Comparison of ENCODE assay signal across 1 cellular context in the genomic region with DNA sequence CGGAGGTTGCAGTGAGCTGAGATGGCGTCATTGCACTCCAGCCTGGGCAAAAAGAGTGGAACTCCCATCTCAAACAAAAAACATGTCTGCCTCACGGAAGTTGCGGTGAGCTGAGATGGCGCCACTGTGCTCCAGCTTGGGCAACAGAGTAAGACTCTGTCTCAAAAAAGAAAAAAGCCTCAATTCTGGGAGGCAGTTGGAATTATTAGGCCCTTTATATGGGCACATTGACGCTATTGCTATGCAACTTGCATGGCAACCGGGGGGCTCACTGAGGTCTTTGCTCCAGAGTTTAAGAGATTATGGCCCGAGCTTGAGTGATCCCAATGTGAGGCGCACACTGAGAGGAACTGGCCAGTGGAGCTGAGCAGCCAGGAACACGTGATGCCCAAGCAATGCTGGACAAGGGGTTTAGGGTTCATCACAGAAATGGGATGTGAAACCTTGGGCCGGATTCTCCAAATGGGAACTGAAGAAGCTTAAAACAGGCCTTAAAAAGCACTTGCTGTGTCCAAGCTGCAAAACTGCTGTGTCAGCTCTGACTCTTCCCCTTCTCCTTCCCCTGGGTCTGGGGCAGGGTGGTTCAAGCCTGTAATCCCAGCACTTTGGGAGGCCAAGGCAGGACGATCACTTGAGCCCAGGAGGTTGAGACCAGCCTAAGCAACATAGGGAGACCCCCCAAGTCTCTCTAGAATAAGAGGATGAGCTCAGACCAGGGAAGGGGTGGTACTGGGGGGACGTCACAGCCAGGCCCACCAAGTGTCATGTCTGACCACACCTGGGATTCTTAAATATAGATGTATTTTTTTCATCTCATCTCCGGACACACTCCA.
TF ChIP-seq lines count a peak whose summit lies in the region.

No MANE protein-coding gene starts in this region.

TF ChIP-seq in K562, 482 proteins besides CTCF, POLR2A, EP300 and RAD21 (continued from another document and continues in another):
- TF ChIP-seq, protein P1, sequence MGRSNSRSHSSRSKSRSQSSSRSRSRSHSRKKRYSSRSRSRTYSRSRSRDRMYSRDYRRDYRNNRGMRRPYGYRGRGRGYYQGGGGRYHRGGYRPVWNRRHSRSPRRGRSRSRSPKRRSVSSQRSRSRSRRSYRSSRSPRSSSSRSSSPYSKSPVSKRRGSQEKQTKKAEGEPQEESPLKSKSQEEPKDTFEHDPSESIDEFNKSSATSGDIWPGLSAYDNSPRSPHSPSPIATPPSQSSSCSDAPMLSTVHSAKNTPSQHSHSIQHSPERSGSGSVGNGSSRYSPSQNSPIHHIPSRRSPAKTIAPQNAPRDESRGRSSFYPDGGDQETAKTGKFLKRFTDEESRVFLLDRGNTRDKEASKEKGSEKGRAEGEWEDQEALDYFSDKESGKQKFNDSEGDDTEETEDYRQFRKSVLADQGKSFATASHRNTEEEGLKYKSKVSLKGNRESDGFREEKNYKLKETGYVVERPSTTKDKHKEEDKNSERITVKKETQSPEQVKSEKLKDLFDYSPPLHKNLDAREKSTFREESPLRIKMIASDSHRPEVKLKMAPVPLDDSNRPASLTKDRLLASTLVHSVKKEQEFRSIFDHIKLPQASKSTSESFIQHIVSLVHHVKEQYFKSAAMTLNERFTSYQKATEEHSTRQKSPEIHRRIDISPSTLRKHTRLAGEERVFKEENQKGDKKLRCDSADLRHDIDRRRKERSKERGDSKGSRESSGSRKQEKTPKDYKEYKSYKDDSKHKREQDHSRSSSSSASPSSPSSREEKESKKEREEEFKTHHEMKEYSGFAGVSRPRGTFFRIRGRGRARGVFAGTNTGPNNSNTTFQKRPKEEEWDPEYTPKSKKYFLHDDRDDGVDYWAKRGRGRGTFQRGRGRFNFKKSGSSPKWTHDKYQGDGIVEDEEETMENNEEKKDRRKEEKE (IDR thresholded peaks at IDR 0.05; ENCODE audit: borderline replicate concordance in 1 of 2, control insufficient read depth in 1 of 2, low read depth in 2 of 2, low read length in 1 of 2): peak; percentile 20 to 76; a peak in 2 of 4 replicates
- TF ChIP-seq XRCC4 (IDR thresholded peaks at IDR 0.05; ENCODE audit: extremely low read depth, insufficient read depth, insufficient read length): no peak
- TF ChIP-seq ELF1 (tag; IDR thresholded peaks at IDR 0.05): peak; percentile 62; the same call in 1 of the 2 replicates
- TF ChIP-seq, protein P2, sequence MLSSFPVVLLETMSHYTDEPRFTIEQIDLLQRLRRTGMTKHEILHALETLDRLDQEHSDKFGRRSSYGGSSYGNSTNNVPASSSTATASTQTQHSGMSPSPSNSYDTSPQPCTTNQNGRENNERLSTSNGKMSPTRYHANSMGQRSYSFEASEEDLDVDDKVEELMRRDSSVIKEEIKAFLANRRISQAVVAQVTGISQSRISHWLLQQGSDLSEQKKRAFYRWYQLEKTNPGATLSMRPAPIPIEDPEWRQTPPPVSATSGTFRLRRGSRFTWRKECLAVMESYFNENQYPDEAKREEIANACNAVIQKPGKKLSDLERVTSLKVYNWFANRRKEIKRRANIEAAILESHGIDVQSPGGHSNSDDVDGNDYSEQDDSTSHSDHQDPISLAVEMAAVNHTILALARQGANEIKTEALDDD (IDR thresholded peaks at IDR 0.05): no peak
- TF ChIP-seq, protein P3, sequence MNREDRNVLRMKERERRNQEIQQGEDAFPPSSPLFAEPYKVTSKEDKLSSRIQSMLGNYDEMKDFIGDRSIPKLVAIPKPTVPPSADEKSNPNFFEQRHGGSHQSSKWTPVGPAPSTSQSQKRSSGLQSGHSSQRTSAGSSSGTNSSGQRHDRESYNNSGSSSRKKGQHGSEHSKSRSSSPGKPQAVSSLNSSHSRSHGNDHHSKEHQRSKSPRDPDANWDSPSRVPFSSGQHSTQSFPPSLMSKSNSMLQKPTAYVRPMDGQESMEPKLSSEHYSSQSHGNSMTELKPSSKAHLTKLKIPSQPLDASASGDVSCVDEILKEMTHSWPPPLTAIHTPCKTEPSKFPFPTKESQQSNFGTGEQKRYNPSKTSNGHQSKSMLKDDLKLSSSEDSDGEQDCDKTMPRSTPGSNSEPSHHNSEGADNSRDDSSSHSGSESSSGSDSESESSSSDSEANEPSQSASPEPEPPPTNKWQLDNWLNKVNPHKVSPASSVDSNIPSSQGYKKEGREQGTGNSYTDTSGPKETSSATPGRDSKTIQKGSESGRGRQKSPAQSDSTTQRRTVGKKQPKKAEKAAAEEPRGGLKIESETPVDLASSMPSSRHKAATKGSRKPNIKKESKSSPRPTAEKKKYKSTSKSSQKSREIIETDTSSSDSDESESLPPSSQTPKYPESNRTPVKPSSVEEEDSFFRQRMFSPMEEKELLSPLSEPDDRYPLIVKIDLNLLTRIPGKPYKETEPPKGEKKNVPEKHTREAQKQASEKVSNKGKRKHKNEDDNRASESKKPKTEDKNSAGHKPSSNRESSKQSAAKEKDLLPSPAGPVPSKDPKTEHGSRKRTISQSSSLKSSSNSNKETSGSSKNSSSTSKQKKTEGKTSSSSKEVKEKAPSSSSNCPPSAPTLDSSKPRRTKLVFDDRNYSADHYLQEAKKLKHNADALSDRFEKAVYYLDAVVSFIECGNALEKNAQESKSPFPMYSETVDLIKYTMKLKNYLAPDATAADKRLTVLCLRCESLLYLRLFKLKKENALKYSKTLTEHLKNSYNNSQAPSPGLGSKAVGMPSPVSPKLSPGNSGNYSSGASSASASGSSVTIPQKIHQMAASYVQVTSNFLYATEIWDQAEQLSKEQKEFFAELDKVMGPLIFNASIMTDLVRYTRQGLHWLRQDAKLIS (CRISPR knock-in tag; IDR thresholded peaks at IDR 0.05): peak; percentile 64; the same call in 1 of the 2 replicates
- TF ChIP-seq FOXK2 (conservative IDR thresholded peaks at IDR 0.05 in 1 of 2, IDR thresholded peaks at IDR 0.05 in 1 of 2; ENCODE audit: low read depth in 2 of 2): no peak
- TF ChIP-seq, protein P4, sequence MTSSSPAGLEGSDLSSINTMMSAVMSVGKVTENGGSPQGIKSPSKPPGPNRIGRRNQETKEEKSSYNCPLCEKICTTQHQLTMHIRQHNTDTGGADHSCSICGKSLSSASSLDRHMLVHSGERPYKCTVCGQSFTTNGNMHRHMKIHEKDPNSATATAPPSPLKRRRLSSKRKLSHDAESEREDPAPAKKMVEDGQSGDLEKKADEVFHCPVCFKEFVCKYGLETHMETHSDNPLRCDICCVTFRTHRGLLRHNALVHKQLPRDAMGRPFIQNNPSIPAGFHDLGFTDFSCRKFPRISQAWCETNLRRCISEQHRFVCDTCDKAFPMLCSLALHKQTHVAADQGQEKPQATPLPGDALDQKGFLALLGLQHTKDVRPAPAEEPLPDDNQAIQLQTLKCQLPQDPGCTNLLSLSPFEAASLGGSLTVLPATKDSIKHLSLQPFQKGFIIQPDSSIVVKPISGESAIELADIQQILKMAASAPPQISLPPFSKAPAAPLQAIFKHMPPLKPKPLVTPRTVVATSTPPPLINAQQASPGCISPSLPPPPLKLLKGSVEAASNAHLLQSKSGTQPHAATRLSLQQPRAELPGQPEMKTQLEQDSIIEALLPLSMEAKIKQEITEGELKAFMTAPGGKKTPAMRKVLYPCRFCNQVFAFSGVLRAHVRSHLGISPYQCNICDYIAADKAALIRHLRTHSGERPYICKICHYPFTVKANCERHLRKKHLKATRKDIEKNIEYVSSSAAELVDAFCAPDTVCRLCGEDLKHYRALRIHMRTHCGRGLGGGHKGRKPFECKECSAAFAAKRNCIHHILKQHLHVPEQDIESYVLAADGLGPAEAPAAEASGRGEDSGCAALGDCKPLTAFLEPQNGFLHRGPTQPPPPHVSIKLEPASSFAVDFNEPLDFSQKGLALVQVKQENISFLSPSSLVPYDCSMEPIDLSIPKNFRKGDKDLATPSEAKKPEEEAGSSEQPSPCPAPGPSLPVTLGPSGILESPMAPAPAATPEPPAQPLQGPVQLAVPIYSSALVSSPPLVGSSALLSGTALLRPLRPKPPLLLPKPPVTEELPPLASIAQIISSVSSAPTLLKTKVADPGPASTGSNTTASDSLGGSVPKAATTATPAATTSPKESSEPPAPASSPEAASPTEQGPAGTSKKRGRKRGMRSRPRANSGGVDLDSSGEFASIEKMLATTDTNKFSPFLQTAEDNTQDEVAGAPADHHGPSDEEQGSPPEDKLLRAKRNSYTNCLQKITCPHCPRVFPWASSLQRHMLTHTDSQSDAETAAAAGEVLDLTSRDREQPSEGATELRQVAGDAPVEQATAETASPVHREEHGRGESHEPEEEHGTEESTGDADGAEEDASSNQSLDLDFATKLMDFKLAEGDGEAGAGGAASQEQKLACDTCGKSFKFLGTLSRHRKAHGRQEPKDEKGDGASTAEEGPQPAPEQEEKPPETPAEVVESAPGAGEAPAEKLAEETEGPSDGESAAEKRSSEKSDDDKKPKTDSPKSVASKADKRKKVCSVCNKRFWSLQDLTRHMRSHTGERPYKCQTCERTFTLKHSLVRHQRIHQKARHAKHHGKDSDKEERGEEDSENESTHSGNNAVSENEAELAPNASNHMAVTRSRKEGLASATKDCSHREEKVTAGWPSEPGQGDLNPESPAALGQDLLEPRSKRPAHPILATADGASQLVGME (CRISPR knock-in tag; IDR thresholded peaks at IDR 0.05): 0 out of 2 replicates have a peak, but pooled peaks have one; percentile 18
- no peak for TF ChIP-seq TFAM (CRISPR knock-in tag; conservative IDR thresholded peaks at IDR 0.05)
- TF ChIP-seq ZBED1 (IDR thresholded peaks at IDR 0.05): peak; percentile 78; the same call in 1 of the 2 replicates
- no peak for TF ChIP-seq SMC3 (conservative IDR thresholded peaks at IDR 0.05; ENCODE audit: insufficient read depth, low read depth, low read length)
- no peak for TF ChIP-seq MIER1 (IDR thresholded peaks at IDR 0.05; ENCODE audit: low read depth)
- TF ChIP-seq ZFPM2 (CRISPR knock-in tag; IDR thresholded peaks at IDR 0.05): peak; percentile 94; the same call in 1 of the 2 replicates
- 0 out of 2 replicates have a peak, but pooled peaks have one; percentile 10 for TF ChIP-seq RUNX1 (IDR thresholded peaks at IDR 0.05; ENCODE audit: low read depth)
- TF ChIP-seq TCF7L2 (IDR thresholded peaks at IDR 0.05; ENCODE audit: low read depth, low read length): no peak
- TF ChIP-seq POLR2B (IDR thresholded peaks at IDR 0.05; ENCODE audit: low read depth, partially characterized antibody): peak; percentile 78
- no peak for TF ChIP-seq ZZZ3 (IDR thresholded peaks at IDR 0.05)
- TF ChIP-seq, protein P5, sequence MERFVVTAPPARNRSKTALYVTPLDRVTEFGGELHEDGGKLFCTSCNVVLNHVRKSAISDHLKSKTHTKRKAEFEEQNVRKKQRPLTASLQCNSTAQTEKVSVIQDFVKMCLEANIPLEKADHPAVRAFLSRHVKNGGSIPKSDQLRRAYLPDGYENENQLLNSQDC (CRISPR knock-in tag; IDR thresholded peaks at IDR 0.05): no peak
- TF ChIP-seq, protein P6, sequence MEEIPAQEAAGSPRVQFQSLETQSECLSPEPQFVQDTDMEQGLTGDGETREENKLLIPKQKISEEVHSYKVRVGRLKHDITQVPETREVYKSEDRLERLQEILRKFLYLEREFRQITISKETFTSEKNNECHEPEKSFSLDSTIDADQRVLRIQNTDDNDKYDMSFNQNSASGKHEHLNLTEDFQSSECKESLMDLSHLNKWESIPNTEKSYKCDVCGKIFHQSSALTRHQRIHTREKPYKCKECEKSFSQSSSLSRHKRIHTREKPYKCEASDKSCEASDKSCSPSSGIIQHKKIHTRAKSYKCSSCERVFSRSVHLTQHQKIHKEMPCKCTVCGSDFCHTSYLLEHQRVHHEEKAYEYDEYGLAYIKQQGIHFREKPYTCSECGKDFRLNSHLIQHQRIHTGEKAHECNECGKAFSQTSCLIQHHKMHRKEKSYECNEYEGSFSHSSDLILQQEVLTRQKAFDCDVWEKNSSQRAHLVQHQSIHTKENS (CRISPR knock-in tag; IDR thresholded peaks at IDR 0.05): no peak
- TF ChIP-seq U2AF2 (optimal IDR thresholded peaks at IDR 0.05; ENCODE audit: low read depth, low read length): no peak
- TF ChIP-seq, protein P7, sequence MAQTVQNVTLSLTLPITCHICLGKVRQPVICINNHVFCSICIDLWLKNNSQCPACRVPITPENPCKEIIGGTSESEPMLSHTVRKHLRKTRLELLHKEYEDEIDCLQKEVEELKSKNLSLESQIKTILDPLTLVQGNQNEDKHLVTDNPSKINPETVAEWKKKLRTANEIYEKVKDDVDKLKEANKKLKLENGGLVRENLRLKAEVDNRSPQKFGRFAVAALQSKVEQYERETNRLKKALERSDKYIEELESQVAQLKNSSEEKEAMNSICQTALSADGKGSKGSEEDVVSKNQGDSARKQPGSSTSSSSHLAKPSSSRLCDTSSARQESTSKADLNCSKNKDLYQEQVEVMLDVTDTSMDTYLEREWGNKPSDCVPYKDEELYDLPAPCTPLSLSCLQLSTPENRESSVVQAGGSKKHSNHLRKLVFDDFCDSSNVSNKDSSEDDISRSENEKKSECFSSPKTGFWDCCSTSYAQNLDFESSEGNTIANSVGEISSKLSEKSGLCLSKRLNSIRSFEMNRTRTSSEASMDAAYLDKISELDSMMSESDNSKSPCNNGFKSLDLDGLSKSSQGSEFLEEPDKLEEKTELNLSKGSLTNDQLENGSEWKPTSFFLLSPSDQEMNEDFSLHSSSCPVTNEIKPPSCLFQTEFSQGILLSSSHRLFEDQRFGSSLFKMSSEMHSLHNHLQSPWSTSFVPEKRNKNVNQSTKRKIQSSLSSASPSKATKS (CRISPR knock-in tag; IDR thresholded peaks at IDR 0.05): no peak
- TF ChIP-seq, protein P8, sequence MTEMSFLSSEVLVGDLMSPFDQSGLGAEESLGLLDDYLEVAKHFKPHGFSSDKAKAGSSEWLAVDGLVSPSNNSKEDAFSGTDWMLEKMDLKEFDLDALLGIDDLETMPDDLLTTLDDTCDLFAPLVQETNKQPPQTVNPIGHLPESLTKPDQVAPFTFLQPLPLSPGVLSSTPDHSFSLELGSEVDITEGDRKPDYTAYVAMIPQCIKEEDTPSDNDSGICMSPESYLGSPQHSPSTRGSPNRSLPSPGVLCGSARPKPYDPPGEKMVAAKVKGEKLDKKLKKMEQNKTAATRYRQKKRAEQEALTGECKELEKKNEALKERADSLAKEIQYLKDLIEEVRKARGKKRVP (CRISPR knock-in tag; IDR thresholded peaks at IDR 0.05): 0 out of 2 replicates have a peak, but pooled peaks have one; percentile 22
- no peak for TF ChIP-seq ZC3H11A (IDR thresholded peaks at IDR 0.05; ENCODE audit: low read depth, low read length)
- TF ChIP-seq FOXP1 (CRISPR knock-in tag; IDR thresholded peaks at IDR 0.05): peak; percentile 69; the same call in 1 of the 2 replicates
- peak; percentile 70; the same call in 1 of the 2 replicates for TF ChIP-seq ZNF780A (CRISPR knock-in tag; IDR thresholded peaks at IDR 0.05)
- peak; percentile 52 to 66; a peak in 3 of 4 replicates for TF ChIP-seq SIN3A (IDR thresholded peaks at IDR 0.05; ENCODE audit: borderline replicate concordance in 2 of 2, control insufficient read depth in 1 of 2, low read depth in 2 of 2, low read length in 2 of 2)
- TF ChIP-seq PHF21A (IDR thresholded peaks at IDR 0.05; ENCODE audit: borderline replicate concordance, low read depth): no peak; the same call in 1 of the 2 replicates
- TF ChIP-seq, protein P9, sequence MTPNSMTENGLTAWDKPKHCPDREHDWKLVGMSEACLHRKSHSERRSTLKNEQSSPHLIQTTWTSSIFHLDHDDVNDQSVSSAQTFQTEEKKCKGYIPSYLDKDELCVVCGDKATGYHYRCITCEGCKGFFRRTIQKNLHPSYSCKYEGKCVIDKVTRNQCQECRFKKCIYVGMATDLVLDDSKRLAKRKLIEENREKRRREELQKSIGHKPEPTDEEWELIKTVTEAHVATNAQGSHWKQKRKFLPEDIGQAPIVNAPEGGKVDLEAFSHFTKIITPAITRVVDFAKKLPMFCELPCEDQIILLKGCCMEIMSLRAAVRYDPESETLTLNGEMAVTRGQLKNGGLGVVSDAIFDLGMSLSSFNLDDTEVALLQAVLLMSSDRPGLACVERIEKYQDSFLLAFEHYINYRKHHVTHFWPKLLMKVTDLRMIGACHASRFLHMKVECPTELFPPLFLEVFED (CRISPR knock-in tag; conservative IDR thresholded peaks at IDR 0.05): peak; percentile 89
- no peak for TF ChIP-seq NR2F6 (CRISPR knock-in tag; IDR thresholded peaks at IDR 0.05)
- peak; percentile 78 for TF ChIP-seq ELF4 (CRISPR knock-in tag; IDR thresholded peaks at IDR 0.05)
